In the genomic region with DNA sequence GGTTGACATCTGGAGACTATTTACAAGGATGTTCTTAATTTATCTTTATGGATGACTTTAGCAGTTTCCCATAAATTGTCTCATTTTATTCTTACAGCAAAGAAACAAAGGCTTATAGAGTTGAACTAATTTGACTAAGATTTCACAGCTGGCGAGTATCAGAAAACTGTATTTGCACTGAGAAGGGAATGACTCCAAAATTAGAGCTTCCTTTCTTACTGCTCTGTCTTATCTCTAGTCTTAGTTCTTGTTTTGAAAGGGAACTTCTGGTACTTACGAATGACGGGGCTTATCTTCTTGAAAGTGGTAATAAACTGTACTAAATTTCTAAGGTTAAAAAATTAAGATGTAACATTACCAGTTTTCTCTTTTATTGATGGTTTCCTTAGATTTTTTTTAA, we compare ENCODE assay signal across 8 cellular contexts. TPM values are rescaled to one million over a fixed set of nuclear protein-coding genes. Genes with fewer than 3 reads are reported as not detected.
A peak's percentile ranks its signal among the peaks of the same experiment; 100 is the strongest.
DNase-seq lines count a peak whose midpoint lies in the region; ATAC-seq and TF ChIP-seq lines count a peak whose summit lies in the region.

No MANE protein-coding gene starts in this region.

- H3K4me2 ChIP-seq in Karpas-422 (ENCODE audit: low read depth, low read length, poor library complexity, severe bottlenecking): peak overlapping the region; percentile 95

- no peaks in the 10 kb centered on the region for H3K27me3 ChIP-seq in Karpas-422 (ENCODE audit: low read length)
- no peaks in the 10 kb centered on the region for H3K27me3 ChIP-seq in right cardiac atrium (ENCODE audit: control insufficient read depth, insufficient read depth)

- POLR2A ChIA-PET in RWPE1 (lab: Yijun Ruan, JAX; ENCODE audit: low non-redundant PET): no interaction called here

- H3K79me2 ChIP-seq in Karpas-422 (ENCODE audit: low read length): peaks cover 99% of the 10 kb centered on the region

- ATAC-seq in GM18499 (IDR thresholded peaks at IDR 0.05; ENCODE audit: insufficient read depth, unreplicated experiment): peak; percentile 47
- ATAC-seq in GM21717 (IDR thresholded peaks at IDR 0.05; ENCODE audit: unreplicated experiment): peak; percentile 87
- ATAC-seq in right cardiac atrium: peak; percentile 58 to 74

- no peak for TF ChIP-seq CTCF in RWPE1 (conservative IDR thresholded peaks at IDR 0.05; ENCODE audit: low read depth)

- no peaks in the 10 kb centered on the region for H3K9me2 ChIP-seq in Karpas-422 (replicated peaks; ENCODE audit: insufficient read depth, low read length)

- H3K4me1 ChIP-seq in Karpas-422 (ENCODE audit: low read length) (peaks cover 58% of the 10 kb centered on the region), right cardiac atrium (ENCODE audit: control insufficient read depth, insufficient read depth, low read length) (peaks cover 20% of the 10 kb centered on the region)

- intact Hi-C loops in right cardiac atrium (cut with DNase I): no loop called here

- DNase-seq in Karpas-422 (peak; percentile 76), right cardiac atrium (no peak), HK-2 (ENCODE audit: unreplicated experiment) (no peak), RWPE1 (ENCODE audit: low spot score) (no peak), HuH-7 (ENCODE audit: low spot score) (no peak)
- no peak for DNase-seq in NK-92 treated with Interleukin-12 subunit alpha and Interleukin-12 subunit beta, amount 100 ng/mL, for 24 hours (lab: John Stamatoyannopoulos, UW)

- peak overlapping the region; percentile 95 for H3K27ac ChIP-seq in Karpas-422 (ENCODE audit: low read length)
- no peak overlapping the region for H3K27ac ChIP-seq in right cardiac atrium (ENCODE audit: low read length)
- no peak overlapping the region for H3K27ac ChIP-seq in RWPE1

- no peaks in the 10 kb centered on the region; the same call in 1 of the 2 replicates for H4K20me1 ChIP-seq in Karpas-422 (ENCODE audit: insufficient read depth, low read depth, low read length)

- no peak overlapping the region for H2AFZ ChIP-seq in Karpas-422 (ENCODE audit: low read length)

- no peaks in the 10 kb centered on the region for H3K9me3 ChIP-seq in Karpas-422 (ENCODE audit: low read length)
- H3K9me3 ChIP-seq in right cardiac atrium (ENCODE audit: control insufficient read depth, low read length): no peaks in the 10 kb centered on the region

- WGBS in right cardiac atrium: 5% methylated on average over 3 of the region's 3 CpGs

- H3K4me3 ChIP-seq in Karpas-422 (ENCODE audit: low read length) (peak overlapping the region; percentile 53), right cardiac atrium (ENCODE audit: low read length) (no peak overlapping the region)

- peaks cover 19% of the 10 kb centered on the region; the same call in 1 of the 2 replicates for H3K36me3 ChIP-seq in Karpas-422 (ENCODE audit: insufficient read depth, low read length)

- CTCF ChIA-PET in RWPE1 (lab: Yijun Ruan, JAX): no interaction called here

- peak overlapping the region; percentile 41 for H3K9ac ChIP-seq in Karpas-422 (ENCODE audit: low read length)

RNA-seq across cellular contexts. Expression of a gene that starts 13.6 kb away (rescaled TPM):
- 25.3 and 29.7 TPM in 2 replicates for total RNA-seq in Karpas-422 (2014; rRNA removed; shearing (Covaris generic); ENCODE audit: low replicate concordance)
- total RNA-seq in right cardiac atrium: 10 to 100 TPM; 18.6 to 32.6 (median 21.4) TPM
- 7.3 TPM for polyA plus RNA-seq in right cardiac atrium

RNA-seq across cellular contexts. Expression of a gene that starts 13.8 kb away (rescaled TPM):
- total RNA-seq in Karpas-422 (2014; rRNA removed; shearing (Covaris generic); ENCODE audit: low replicate concordance): 20.5 and 27.7 TPM in 2 replicates
- 10 to 100 TPM in 3 of 4 donors, 1 to 10 TPM in 1; 9.9 to 13.6 (median 10.5) TPM for total RNA-seq in right cardiac atrium
- polyA plus RNA-seq in right cardiac atrium: 11.5 TPM
